ENCODE assay signal across 8 cellular contexts in genomic region chr7:105581066-105581811, GRCh38. TPM values are rescaled to one million over a fixed set of nuclear protein-coding genes. Genes with fewer than 3 reads are reported as not detected.
A peak's percentile ranks its signal among the peaks of the same experiment; 100 is the strongest.
DNase-seq lines count a peak whose midpoint lies in the region; ATAC-seq and TF ChIP-seq lines count a peak whose summit lies in the region.

A gene with protein sequence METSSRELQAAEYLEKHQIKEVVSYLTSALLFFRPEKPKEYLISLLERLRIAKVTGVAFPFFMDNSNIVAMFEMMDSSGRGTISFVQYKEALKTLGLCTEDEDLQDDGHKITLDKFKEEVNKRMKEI (minus strand): TSS chr7:105581493. CDS start chr7:105581463, 30 bp downstream.

- peaks cover 0 to 15% (median 6%) of the 10 kb centered on the region in 4 donors for H3K4me1 Mint-ChIP-seq in CD4-positive, CD25-positive, alpha-beta regulatory T cell

- peaks cover 0 to 8% (median 2%) of the 10 kb centered on the region in 7 donors for H3K9me3 Mint-ChIP-seq in CD4-positive, CD25-positive, alpha-beta regulatory T cell

- H2AFZ ChIP-seq in mammary epithelial cell (ENCODE audit: low read depth, low read length) = peak within 1 kb of the TSS; percentile 83

- no peak within 1 kb of the TSS for H3K27ac Mint-ChIP-seq in CD4-positive, CD25-positive, alpha-beta regulatory T cell

- no peaks in the 10 kb centered on the region for H4K20me1 ChIP-seq in mammary epithelial cell (ENCODE audit: insufficient read depth, low read length)

- H3K36me3 Mint-ChIP-seq in CD4-positive, CD25-positive, alpha-beta regulatory T cell = peaks cover 4% of the 10 kb centered on the region

- in situ Hi-C loops in mammary epithelial cell (cut with MboI; ENCODE audit: low sequenced_read_pairs in 2 of 2) = no loop called here

- intact Hi-C loops in mammary epithelial cell (cut with micrococcal nuclease) = no loop called here

- peak; percentile 13 to 57 (median 30) for DNase-seq in CD4-positive, CD25-positive, alpha-beta regulatory T cell
- DNase-seq in T follicular helper cell (ENCODE audit: low read depth) = peak; percentile 20
- peak; percentile 31 for DNase-seq in mammary epithelial cell
- DNase-seq in effector CD8-positive, alpha-beta T cell (lab: John Stamatoyannopoulos, UW) = no peak

- no peak for TF ChIP-seq CTCF in mammary epithelial cell (conservative IDR thresholded peaks at IDR 0.05 in 1 of 2, IDR thresholded peaks at IDR 0.05 in 1 of 2; ENCODE audit: extremely low read depth in 1 of 2, insufficient read depth in 1 of 2, low read depth in 1 of 2, low read length in 2 of 2)

- no peaks in the 10 kb centered on the region for H3K9me3 ChIP-seq in CD4-positive, CD25-positive, alpha-beta regulatory T cell (ENCODE audit: control insufficient read depth in 2 of 2, low read length in 2 of 2)
- no peaks in the 10 kb centered on the region for H3K9me3 ChIP-seq in mammary epithelial cell (replicated peaks; ENCODE audit: insufficient read depth, low read length)
- H3K9me3 ChIP-seq in iPS-20b (ENCODE audit: insufficient read depth, low read depth, low read length) = no peaks in the 10 kb centered on the region
- no peaks in the 10 kb centered on the region for H3K9me3 ChIP-seq in skeletal muscle tissue (ENCODE audit: control insufficient read depth in 3 of 3, low read length in 3 of 3)

- H3K4me3 Mint-ChIP-seq in CD4-positive, CD25-positive, alpha-beta regulatory T cell = peak within 1 kb of the TSS in 3 of 4 donors; percentile 63 to 79 (median 71)

- H3K4me3 ChIP-seq in CD4-positive, CD25-positive, alpha-beta regulatory T cell (ENCODE audit: low read depth, low read length) = peak within 1 kb of the TSS; percentile 15
- H3K4me3 ChIP-seq in mammary epithelial cell (replicated peaks in 1 of 3; ENCODE audit: insufficient read depth in 1 of 3, low read depth in 2 of 3, low read length in 3 of 3) (no peak within 1 kb of the TSS), iPS-20b (ENCODE audit: low read length) (peak within 1 kb of the TSS; percentile 76), skeletal muscle tissue (ENCODE audit: low read length in 3 of 3) (peak within 1 kb of the TSS; percentile 30 to 61 (median 55))

- CTCF ChIA-PET in mammary epithelial cell (lab: Charles Lee; ENCODE audit: low non-redundant PET) = no interaction called here

- H3K4me1 ChIP-seq in CD4-positive, CD25-positive, alpha-beta regulatory T cell (ENCODE audit: control insufficient read depth, insufficient read depth, low read length, poor library complexity, severe bottlenecking) = peaks cover 6% of the 10 kb centered on the region
- H3K4me1 ChIP-seq in mammary epithelial cell (ENCODE audit: insufficient read depth, low read length) (peaks cover 3% of the 10 kb centered on the region), iPS-20b (ENCODE audit: insufficient read depth, low read length) (peaks cover 3% of the 10 kb centered on the region; the same call in 1 of the 2 replicates), skeletal muscle tissue (ENCODE audit: control insufficient read depth in 3 of 3, insufficient read depth in 3 of 3, low read length in 3 of 3) (peaks cover 3 to 6% (median 5%) of the 10 kb centered on the region in 3 donors)

- peaks cover 19% of the 10 kb centered on the region for H3K27me3 Mint-ChIP-seq in CD4-positive, CD25-positive, alpha-beta regulatory T cell

- H3K4me2 ChIP-seq in mammary epithelial cell (ENCODE audit: insufficient read depth, low read depth, low read length) = no peak within 1 kb of the TSS

- no peaks in the 10 kb centered on the region for H3K79me2 ChIP-seq in mammary epithelial cell (ENCODE audit: insufficient read depth, low read length)

- H3K27me3 ChIP-seq in CD4-positive, CD25-positive, alpha-beta regulatory T cell (ENCODE audit: control insufficient read depth, insufficient read depth, low read length) = no peaks in the 10 kb centered on the region
- no peaks in the 10 kb centered on the region for H3K27me3 ChIP-seq in mammary epithelial cell (ENCODE audit: insufficient read depth, low read length)
- H3K27me3 ChIP-seq in iPS-20b (ENCODE audit: insufficient read depth, low read length) = no peaks in the 10 kb centered on the region
- H3K27me3 ChIP-seq in skeletal muscle tissue (ENCODE audit: control insufficient read depth in 3 of 3, insufficient read depth in 3 of 3, low read length in 3 of 3) = peaks cover 4 to 11% (median 7%) of the 10 kb centered on the region in 3 donors

- ATAC-seq in CD4-positive, CD25-positive, alpha-beta regulatory T cell (ENCODE audit: low read depth in 2 of 2) = peak in 1 of 2 donors; percentile 67
- peak; percentile 70 for ATAC-seq in GM19397 (IDR thresholded peaks at IDR 0.05; ENCODE audit: unreplicated experiment)
- peak; percentile 83 for ATAC-seq in HG03520 (IDR thresholded peaks at IDR 0.05; ENCODE audit: unreplicated experiment)

- no peak within 1 kb of the TSS for H3K9ac ChIP-seq in mammary epithelial cell (ENCODE audit: insufficient read depth, low read length)
- peak within 1 kb of the TSS; percentile 84; the same call in 1 of the 2 replicates for H3K9ac ChIP-seq in iPS-20b (ENCODE audit: low read depth, low read length)
- peak within 1 kb of the TSS in 2 of 3 donors; percentile 33 to 57 for H3K9ac ChIP-seq in skeletal muscle tissue (ENCODE audit: low read depth in 1 of 3, low read length in 3 of 3)

- H3K36me3 ChIP-seq in CD4-positive, CD25-positive, alpha-beta regulatory T cell (ENCODE audit: control insufficient read depth, insufficient read depth, low read length) = no peaks in the 10 kb centered on the region
- H3K36me3 ChIP-seq in mammary epithelial cell (ENCODE audit: insufficient read depth, low read length) (no peaks in the 10 kb centered on the region), iPS-20b (ENCODE audit: insufficient read depth, low read depth, low read length) (no peaks in the 10 kb centered on the region), skeletal muscle tissue (ENCODE audit: control insufficient read depth in 3 of 3, insufficient read depth in 3 of 3, low read length in 3 of 3) (no peaks in the 10 kb centered on the region)

- 32% methylated on average over 33 of the region's 36 CpGs for WGBS in mammary epithelial cell (ENCODE audit: low coverage, missing lambda C conversion rate)

- no peak within 1 kb of the TSS for H3K27ac ChIP-seq in CD4-positive, CD25-positive, alpha-beta regulatory T cell (ENCODE audit: insufficient read depth, low read length, poor library complexity, severe bottlenecking)
- H3K27ac ChIP-seq in mammary epithelial cell (ENCODE audit: insufficient read depth, low read depth, low read length) (no peak within 1 kb of the TSS), iPS-20b (ENCODE audit: low read length) (peak within 1 kb of the TSS; percentile 67), skeletal muscle tissue (ENCODE audit: low read depth, low read length) (no peak within 1 kb of the TSS)

- dilution Hi-C loops in mammary epithelial cell (cut with HindIII; ENCODE audit: low sequenced_read_pairs) = no loop called here

- no TSS peak for BruUV-seq in mammary epithelial cell (replicated peaks; lab: Mats Ljungman, UMichigan)

RNA-seq across cellular contexts. Expression of the gene that starts here (rescaled TPM):
- total RNA-seq in CD4-positive, CD25-positive, alpha-beta regulatory T cell = 0.86 TPM
- polyA plus RNA-seq in CD4-positive, CD25-positive, alpha-beta regulatory T cell = not detected
- total RNA-seq in mammary epithelial cell = under 1 TPM in 1 of 2 donors, not detected in 1; 0.50 TPM
- polyA plus RNA-seq in mammary epithelial cell = not detected
- polyA minus RNA-seq in mammary epithelial cell = not detected
- not detected for total RNA-seq in skeletal muscle tissue

Comparison
In these comparisons a context has a peak if more than half of its experiments do, and no peak if none do; other contexts are left out.
1. Peak in DNase-seq and H3K4me3 ChIP-seq in CD4-positive, CD25-positive, alpha-beta regulatory T cell; RNA of the gene not detected or under 1 TPM.
2. Peak in DNase-seq in mammary epithelial cell; RNA of the gene not detected or under 1 TPM.
3. H3K4me3 ChIP-seq: peak in iPS-20b (single experiment) and skeletal muscle tissue (3 of 3); none in mammary epithelial cell (0 of 3).